ENCODE assay signal across 1 cellular context in the genomic region with DNA sequence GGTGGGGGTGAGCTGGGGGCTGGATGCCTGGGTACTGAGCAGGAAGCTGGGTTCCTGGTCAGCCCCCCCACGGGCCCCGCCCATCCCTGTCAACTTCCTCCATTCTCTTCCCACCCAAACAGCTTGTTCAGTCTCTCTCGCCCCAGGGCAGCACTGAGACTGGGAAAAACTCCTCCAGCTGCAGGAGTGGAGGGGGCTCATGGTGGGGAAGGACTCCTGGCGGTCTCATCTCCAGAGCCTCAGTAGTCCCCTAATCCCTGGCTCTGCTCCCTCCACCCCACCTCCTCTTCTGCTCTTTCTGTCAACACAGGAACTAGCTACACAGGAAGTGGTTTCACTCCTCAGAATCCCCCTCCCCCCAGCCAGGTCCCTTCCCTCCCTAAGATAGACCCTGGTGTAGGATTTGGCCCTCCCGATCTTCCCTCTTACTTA.
A peak's percentile ranks its signal among the peaks of the same experiment; 100 is the strongest.
TF ChIP-seq lines count a peak whose summit lies in the region.

A gene with protein sequence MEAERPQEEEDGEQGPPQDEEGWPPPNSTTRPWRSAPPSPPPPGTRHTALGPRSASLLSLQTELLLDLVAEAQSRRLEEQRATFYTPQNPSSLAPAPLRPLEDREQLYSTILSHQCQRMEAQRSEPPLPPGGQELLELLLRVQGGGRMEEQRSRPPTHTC (minus strand): TSS at position 36 of the 432 bp plus-strand sequence. CDS start 130 bp downstream, outside the sequence.

TF ChIP-seq in K562, 482 proteins besides CTCF, POLR2A, EP300 and RAD21 (continued from another document and continues in another):
- TF ChIP-seq, protein P1, sequence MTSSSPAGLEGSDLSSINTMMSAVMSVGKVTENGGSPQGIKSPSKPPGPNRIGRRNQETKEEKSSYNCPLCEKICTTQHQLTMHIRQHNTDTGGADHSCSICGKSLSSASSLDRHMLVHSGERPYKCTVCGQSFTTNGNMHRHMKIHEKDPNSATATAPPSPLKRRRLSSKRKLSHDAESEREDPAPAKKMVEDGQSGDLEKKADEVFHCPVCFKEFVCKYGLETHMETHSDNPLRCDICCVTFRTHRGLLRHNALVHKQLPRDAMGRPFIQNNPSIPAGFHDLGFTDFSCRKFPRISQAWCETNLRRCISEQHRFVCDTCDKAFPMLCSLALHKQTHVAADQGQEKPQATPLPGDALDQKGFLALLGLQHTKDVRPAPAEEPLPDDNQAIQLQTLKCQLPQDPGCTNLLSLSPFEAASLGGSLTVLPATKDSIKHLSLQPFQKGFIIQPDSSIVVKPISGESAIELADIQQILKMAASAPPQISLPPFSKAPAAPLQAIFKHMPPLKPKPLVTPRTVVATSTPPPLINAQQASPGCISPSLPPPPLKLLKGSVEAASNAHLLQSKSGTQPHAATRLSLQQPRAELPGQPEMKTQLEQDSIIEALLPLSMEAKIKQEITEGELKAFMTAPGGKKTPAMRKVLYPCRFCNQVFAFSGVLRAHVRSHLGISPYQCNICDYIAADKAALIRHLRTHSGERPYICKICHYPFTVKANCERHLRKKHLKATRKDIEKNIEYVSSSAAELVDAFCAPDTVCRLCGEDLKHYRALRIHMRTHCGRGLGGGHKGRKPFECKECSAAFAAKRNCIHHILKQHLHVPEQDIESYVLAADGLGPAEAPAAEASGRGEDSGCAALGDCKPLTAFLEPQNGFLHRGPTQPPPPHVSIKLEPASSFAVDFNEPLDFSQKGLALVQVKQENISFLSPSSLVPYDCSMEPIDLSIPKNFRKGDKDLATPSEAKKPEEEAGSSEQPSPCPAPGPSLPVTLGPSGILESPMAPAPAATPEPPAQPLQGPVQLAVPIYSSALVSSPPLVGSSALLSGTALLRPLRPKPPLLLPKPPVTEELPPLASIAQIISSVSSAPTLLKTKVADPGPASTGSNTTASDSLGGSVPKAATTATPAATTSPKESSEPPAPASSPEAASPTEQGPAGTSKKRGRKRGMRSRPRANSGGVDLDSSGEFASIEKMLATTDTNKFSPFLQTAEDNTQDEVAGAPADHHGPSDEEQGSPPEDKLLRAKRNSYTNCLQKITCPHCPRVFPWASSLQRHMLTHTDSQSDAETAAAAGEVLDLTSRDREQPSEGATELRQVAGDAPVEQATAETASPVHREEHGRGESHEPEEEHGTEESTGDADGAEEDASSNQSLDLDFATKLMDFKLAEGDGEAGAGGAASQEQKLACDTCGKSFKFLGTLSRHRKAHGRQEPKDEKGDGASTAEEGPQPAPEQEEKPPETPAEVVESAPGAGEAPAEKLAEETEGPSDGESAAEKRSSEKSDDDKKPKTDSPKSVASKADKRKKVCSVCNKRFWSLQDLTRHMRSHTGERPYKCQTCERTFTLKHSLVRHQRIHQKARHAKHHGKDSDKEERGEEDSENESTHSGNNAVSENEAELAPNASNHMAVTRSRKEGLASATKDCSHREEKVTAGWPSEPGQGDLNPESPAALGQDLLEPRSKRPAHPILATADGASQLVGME (CRISPR knock-in tag; IDR thresholded peaks at IDR 0.05), result 0 out of 2 replicates have a peak, but pooled peaks have one; percentile 43
- no peak for TF ChIP-seq MAFF (IDR thresholded peaks at IDR 0.05; ENCODE audit: low read length)
- TF ChIP-seq, protein P2, sequence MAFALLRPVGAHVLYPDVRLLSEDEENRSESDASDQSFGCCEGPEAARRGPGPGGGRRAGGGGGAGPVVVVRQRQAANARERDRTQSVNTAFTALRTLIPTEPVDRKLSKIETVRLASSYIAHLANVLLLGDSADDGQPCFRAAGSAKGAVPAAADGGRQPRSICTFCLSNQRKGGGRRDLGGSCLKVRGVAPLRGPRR (CRISPR knock-in tag; IDR thresholded peaks at IDR 0.05), result no peak
- TF ChIP-seq, protein P3, sequence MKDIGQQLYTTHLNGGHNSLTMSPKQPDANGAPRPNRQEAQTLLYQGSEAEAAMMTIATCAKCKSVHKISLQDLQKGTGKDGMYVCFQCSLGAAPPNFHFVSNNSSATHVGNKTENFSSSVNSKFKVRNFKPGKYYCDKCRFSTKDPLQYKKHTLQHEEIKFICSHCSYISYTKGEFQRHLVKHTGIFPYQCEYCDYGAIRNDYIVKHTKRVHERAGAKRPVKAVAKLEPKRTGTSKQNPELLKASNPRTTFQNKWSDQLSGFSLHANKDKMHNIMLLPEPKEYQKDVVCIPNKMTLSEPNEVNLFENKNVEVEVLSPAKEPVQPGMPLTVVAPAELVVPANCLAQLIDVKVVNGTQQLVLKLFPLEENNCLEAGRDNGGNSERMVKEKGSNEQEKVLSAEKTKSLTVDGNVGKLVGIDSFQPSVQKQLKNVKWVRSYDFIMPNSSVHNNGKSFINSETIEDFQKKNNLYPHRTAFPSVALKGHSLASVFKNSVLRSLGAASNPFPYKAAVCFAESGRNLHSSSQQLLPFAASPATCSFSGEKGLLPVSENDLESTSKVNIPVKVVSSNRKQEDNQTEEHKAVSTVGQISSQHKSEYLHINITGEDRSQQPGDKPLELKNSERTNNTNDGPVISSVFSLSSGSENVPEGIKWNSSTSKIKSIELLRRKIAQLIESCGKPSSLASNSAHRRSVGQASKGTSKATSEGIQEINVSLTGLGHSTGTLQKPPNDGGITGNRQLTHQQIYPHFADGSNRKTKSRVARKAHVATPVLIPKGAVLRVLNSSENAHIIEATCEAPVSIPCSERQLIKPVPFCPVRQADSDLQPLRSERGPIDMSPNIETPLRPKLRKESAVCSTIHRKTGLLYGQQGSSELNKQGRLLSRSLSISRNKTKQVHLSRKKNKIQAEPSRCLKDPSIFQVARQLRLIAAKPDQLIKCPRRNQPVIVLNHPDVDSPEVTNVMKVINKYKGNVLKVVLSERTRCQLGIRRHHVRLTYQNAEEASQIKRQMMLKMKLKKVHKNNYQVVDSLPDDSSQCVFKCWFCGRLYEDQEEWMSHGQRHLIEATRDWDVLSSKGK (CRISPR knock-in tag; IDR thresholded peaks at IDR 0.05), result no peak
- TF ChIP-seq ETV6 (IDR thresholded peaks at IDR 0.05; ENCODE audit: borderline replicate concordance in 1 of 2, low read depth in 2 of 2, low read length in 1 of 2), result peak in 1 of 2 experiments; percentile 68; a peak in 1 of 4 replicates
- TF ChIP-seq ETV6 (CRISPR knock-in tag; IDR thresholded peaks at IDR 0.05; ENCODE audit: borderline replicate concordance), result no peak
- peak; percentile 88 for TF ChIP-seq ETV1 (tag; conservative IDR thresholded peaks at IDR 0.05; ENCODE audit: low read depth)
- TF ChIP-seq ERF (CRISPR knock-in tag; IDR thresholded peaks at IDR 0.05), result peak; percentile 66; the same call in 1 of the 2 replicates
- TF ChIP-seq, protein P4, sequence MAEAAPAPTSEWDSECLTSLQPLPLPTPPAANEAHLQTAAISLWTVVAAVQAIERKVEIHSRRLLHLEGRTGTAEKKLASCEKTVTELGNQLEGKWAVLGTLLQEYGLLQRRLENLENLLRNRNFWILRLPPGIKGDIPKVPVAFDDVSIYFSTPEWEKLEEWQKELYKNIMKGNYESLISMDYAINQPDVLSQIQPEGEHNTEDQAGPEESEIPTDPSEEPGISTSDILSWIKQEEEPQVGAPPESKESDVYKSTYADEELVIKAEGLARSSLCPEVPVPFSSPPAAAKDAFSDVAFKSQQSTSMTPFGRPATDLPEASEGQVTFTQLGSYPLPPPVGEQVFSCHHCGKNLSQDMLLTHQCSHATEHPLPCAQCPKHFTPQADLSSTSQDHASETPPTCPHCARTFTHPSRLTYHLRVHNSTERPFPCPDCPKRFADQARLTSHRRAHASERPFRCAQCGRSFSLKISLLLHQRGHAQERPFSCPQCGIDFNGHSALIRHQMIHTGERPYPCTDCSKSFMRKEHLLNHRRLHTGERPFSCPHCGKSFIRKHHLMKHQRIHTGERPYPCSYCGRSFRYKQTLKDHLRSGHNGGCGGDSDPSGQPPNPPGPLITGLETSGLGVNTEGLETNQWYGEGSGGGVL (CRISPR knock-in tag; IDR thresholded peaks at IDR 0.05), result no peak
- TF ChIP-seq ESRRB (CRISPR knock-in tag; IDR thresholded peaks at IDR 0.05; ENCODE audit: borderline replicate concordance), result no peak
- no peak for TF ChIP-seq RBM22 (IDR thresholded peaks at IDR 0.05; ENCODE audit: low read depth, low read length, poor library complexity, severe bottlenecking)
- TF ChIP-seq PTTG1 (tag; IDR thresholded peaks at IDR 0.05; ENCODE audit: low read depth), result no peak
- no peak for TF ChIP-seq ASH1L (IDR thresholded peaks at IDR 0.05; ENCODE audit: borderline replicate concordance, low read depth, partially characterized antibody)
- TF ChIP-seq ZNF444 (CRISPR knock-in tag; IDR thresholded peaks at IDR 0.05), result peak; percentile 79; the same call in 1 of the 2 replicates
- 0 out of 2 replicates have a peak, but pooled peaks have one; percentile 41 for TF ChIP-seq JUND (IDR thresholded peaks at IDR 0.05; ENCODE audit: borderline replicate concordance, low read depth, low read length)
- no peak; the same call in 2 of the 3 replicates for TF ChIP-seq JUND (tag; IDR thresholded peaks at IDR 0.05; ENCODE audit: borderline replicate concordance, low read depth, low read length)
- no peak for TF ChIP-seq FIP1L1 (IDR thresholded peaks at IDR 0.05; ENCODE audit: low read depth, low read length, poor library complexity, severe bottlenecking)
- TF ChIP-seq U2AF2 (optimal IDR thresholded peaks at IDR 0.05; ENCODE audit: low read depth, low read length), result no peak
- TF ChIP-seq ZNF133 (CRISPR knock-in tag; IDR thresholded peaks at IDR 0.05), result no peak
- TF ChIP-seq, protein P5, sequence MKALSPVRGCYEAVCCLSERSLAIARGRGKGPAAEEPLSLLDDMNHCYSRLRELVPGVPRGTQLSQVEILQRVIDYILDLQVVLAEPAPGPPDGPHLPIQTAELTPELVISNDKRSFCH (CRISPR knock-in tag; IDR thresholded peaks at IDR 0.05), result no peak
- TF ChIP-seq, protein P5 (tag; IDR thresholded peaks at IDR 0.05), result no peak
- TF ChIP-seq ZNF23 (CRISPR knock-in tag; IDR thresholded peaks at IDR 0.05), result no peak
- no peak for TF ChIP-seq SRSF7 (optimal IDR thresholded peaks at IDR 0.05; ENCODE audit: low read depth, low read length)
- TF ChIP-seq NCOA6 (IDR thresholded peaks at IDR 0.05), result no peak
- no peak for TF ChIP-seq ZNF232 (CRISPR knock-in tag; IDR thresholded peaks at IDR 0.05)
- TF ChIP-seq, protein P6, sequence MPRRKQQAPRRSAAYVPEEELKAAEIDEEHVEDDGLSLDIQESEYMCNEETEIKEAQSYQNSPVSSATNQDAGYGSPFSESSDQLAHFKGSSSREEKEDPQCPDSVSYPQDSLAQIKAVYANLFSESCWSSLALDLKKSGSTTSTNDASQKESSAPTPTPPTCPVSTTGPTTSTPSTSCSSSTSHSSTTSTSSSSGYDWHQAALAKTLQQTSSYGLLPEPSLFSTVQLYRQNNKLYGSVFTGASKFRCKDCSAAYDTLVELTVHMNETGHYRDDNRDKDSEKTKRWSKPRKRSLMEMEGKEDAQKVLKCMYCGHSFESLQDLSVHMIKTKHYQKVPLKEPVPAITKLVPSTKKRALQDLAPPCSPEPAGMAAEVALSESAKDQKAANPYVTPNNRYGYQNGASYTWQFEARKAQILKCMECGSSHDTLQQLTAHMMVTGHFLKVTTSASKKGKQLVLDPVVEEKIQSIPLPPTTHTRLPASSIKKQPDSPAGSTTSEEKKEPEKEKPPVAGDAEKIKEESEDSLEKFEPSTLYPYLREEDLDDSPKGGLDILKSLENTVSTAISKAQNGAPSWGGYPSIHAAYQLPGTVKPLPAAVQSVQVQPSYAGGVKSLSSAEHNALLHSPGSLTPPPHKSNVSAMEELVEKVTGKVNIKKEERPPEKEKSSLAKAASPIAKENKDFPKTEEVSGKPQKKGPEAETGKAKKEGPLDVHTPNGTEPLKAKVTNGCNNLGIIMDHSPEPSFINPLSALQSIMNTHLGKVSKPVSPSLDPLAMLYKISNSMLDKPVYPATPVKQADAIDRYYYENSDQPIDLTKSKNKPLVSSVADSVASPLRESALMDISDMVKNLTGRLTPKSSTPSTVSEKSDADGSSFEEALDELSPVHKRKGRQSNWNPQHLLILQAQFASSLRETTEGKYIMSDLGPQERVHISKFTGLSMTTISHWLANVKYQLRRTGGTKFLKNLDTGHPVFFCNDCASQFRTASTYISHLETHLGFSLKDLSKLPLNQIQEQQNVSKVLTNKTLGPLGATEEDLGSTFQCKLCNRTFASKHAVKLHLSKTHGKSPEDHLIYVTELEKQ (CRISPR knock-in tag; IDR thresholded peaks at IDR 0.05), result no peak
- TF ChIP-seq ZNF57 (CRISPR knock-in tag; IDR thresholded peaks at IDR 0.05), result no peak
- TF ChIP-seq KAT7 (CRISPR knock-in tag; IDR thresholded peaks at IDR 0.05; ENCODE audit: borderline replicate concordance), result no peak
- TF ChIP-seq ZNF785 (CRISPR knock-in tag; IDR thresholded peaks at IDR 0.05), result no peak
- TF ChIP-seq, protein P7, sequence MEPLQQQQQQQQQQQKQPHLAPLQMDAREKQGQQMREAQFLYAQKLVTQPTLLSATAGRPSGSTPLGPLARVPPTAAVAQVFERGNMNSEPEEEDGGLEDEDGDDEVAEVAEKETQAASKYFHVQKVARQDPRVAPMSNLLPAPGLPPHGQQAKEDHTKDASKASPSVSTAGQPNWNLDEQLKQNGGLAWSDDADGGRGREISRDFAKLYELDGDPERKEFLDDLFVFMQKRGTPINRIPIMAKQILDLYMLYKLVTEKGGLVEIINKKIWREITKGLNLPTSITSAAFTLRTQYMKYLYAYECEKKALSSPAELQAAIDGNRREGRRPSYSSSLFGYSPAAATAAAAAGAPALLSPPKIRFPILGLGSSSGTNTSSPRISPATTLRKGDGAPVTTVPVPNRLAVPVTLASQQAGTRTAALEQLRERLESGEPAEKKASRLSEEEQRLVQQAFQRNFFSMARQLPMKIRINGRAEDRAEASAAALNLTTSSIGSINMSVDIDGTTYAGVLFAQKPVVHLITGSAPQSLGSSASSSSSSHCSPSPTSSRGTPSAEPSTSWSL (CRISPR knock-in tag; IDR thresholded peaks at IDR 0.05; ENCODE audit: borderline replicate concordance), result no peak
- no peak for TF ChIP-seq BRD4 (IDR thresholded peaks at IDR 0.05)
- TF ChIP-seq, protein P8, sequence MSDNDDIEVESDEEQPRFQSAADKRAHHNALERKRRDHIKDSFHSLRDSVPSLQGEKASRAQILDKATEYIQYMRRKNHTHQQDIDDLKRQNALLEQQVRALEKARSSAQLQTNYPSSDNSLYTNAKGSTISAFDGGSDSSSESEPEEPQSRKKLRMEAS (CRISPR knock-in tag; IDR thresholded peaks at IDR 0.05), result no peak
- TF ChIP-seq, protein P9, sequence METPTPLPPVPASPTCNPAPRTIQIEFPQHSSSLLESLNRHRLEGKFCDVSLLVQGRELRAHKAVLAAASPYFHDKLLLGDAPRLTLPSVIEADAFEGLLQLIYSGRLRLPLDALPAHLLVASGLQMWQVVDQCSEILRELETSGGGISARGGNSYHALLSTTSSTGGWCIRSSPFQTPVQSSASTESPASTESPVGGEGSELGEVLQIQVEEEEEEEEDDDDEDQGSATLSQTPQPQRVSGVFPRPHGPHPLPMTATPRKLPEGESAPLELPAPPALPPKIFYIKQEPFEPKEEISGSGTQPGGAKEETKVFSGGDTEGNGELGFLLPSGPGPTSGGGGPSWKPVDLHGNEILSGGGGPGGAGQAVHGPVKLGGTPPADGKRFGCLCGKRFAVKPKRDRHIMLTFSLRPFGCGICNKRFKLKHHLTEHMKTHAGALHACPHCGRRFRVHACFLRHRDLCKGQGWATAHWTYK (CRISPR knock-in tag; IDR thresholded peaks at IDR 0.05), result 0 out of 2 replicates have a peak, but pooled peaks have one; percentile 72
- no peak for TF ChIP-seq ZNF41 (CRISPR knock-in tag; conservative IDR thresholded peaks at IDR 0.05)
- TF ChIP-seq, protein P10, sequence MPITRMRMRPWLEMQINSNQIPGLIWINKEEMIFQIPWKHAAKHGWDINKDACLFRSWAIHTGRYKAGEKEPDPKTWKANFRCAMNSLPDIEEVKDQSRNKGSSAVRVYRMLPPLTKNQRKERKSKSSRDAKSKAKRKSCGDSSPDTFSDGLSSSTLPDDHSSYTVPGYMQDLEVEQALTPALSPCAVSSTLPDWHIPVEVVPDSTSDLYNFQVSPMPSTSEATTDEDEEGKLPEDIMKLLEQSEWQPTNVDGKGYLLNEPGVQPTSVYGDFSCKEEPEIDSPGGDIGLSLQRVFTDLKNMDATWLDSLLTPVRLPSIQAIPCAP (CRISPR knock-in tag; IDR thresholded peaks at IDR 0.05; ENCODE audit: borderline replicate concordance), result no peak
